ENCODE assay signal across 1 cellular context in the genomic region with DNA sequence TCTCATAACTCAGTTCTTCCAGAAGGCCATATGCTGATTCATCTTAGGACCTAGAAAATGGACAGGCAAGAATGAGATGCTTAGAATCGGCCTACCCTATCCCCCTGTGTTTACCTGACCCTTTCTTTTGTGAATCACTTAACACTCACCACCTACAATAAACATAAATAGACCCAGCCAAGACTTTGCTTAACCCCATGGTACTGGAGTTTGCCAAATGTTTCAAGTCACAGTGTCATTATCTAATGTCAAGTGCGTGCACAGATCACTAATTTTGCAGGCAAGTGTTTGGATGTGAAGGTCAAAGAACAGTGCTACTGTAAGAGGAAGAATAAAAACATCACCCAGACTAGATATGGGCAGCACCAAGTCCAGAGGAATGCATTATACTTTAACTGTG.
A peak's percentile ranks its signal among the peaks of the same experiment; 100 is the strongest.
TF ChIP-seq lines count a peak whose summit lies in the region.

No MANE protein-coding gene starts in this region.

TF ChIP-seq in A549, 52 proteins besides CTCF, POLR2A, EP300 and RAD21 (continued from another document):
- TF ChIP-seq, protein P1, sequence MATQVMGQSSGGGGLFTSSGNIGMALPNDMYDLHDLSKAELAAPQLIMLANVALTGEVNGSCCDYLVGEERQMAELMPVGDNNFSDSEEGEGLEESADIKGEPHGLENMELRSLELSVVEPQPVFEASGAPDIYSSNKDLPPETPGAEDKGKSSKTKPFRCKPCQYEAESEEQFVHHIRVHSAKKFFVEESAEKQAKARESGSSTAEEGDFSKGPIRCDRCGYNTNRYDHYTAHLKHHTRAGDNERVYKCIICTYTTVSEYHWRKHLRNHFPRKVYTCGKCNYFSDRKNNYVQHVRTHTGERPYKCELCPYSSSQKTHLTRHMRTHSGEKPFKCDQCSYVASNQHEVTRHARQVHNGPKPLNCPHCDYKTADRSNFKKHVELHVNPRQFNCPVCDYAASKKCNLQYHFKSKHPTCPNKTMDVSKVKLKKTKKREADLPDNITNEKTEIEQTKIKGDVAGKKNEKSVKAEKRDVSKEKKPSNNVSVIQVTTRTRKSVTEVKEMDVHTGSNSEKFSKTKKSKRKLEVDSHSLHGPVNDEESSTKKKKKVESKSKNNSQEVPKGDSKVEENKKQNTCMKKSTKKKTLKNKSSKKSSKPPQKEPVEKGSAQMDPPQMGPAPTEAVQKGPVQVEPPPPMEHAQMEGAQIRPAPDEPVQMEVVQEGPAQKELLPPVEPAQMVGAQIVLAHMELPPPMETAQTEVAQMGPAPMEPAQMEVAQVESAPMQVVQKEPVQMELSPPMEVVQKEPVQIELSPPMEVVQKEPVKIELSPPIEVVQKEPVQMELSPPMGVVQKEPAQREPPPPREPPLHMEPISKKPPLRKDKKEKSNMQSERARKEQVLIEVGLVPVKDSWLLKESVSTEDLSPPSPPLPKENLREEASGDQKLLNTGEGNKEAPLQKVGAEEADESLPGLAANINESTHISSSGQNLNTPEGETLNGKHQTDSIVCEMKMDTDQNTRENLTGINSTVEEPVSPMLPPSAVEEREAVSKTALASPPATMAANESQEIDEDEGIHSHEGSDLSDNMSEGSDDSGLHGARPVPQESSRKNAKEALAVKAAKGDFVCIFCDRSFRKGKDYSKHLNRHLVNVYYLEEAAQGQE (IDR thresholded peaks at IDR 0.05), result no peak
- TF ChIP-seq, protein P2, sequence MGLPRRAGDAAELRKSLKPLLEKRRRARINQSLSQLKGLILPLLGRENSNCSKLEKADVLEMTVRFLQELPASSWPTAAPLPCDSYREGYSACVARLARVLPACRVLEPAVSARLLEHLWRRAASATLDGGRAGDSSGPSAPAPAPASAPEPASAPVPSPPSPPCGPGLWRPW (IDR thresholded peaks at IDR 0.05), result no peak
- TF ChIP-seq, protein P3, sequence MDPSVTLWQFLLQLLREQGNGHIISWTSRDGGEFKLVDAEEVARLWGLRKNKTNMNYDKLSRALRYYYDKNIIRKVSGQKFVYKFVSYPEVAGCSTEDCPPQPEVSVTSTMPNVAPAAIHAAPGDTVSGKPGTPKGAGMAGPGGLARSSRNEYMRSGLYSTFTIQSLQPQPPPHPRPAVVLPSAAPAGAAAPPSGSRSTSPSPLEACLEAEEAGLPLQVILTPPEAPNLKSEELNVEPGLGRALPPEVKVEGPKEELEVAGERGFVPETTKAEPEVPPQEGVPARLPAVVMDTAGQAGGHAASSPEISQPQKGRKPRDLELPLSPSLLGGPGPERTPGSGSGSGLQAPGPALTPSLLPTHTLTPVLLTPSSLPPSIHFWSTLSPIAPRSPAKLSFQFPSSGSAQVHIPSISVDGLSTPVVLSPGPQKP (IDR thresholded peaks at IDR 0.05; ENCODE audit: low read depth, low read length), result no peak
- TF ChIP-seq, protein P4, sequence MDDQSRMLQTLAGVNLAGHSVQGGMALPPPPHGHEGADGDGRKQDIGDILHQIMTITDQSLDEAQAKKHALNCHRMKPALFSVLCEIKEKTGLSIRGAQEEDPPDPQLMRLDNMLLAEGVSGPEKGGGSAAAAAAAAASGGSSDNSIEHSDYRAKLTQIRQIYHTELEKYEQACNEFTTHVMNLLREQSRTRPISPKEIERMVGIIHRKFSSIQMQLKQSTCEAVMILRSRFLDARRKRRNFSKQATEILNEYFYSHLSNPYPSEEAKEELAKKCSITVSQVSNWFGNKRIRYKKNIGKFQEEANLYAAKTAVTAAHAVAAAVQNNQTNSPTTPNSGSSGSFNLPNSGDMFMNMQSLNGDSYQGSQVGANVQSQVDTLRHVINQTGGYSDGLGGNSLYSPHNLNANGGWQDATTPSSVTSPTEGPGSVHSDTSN (IDR thresholded peaks at IDR 0.05), result no peak
- no peak for TF ChIP-seq SMC3 (IDR thresholded peaks at IDR 0.05)
- peak; percentile 72 for TF ChIP-seq GATA3 (IDR thresholded peaks at IDR 0.05; ENCODE audit: borderline replicate concordance)
- TF ChIP-seq JUN (IDR thresholded peaks at IDR 0.05), result 0 out of 5 replicates have a peak, but pooled peaks of 1 of the 2 experiments have one; percentile 11
- TF ChIP-seq, protein P5, sequence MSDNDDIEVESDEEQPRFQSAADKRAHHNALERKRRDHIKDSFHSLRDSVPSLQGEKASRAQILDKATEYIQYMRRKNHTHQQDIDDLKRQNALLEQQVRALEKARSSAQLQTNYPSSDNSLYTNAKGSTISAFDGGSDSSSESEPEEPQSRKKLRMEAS (IDR thresholded peaks at IDR 0.05), result no peak; the same call in 1 of the 2 replicates
